In the genomic region with DNA sequence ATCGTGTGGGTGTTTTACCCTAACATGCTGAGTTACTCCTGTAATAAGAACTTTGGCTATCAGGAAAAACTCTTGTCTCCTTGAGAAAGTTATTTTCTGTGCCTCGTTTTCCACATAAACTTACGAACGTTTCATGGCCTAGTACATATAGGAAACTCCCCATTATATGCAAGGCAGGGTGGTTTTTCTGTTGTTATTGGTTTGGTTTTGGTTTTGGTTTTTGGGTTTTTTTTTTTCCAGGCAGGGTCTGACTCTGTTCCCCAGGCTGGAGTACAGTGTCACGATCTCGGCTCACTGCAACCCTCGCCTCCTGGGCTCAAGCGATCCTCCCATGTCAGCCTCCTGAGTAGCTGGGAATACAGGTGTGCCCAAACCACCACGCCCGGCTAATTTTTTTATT, we compare ENCODE assay signal across 38 cellular contexts. TPM values are rescaled to one million over a fixed set of nuclear protein-coding genes. Genes with fewer than 3 reads are reported as not detected.
"Had no signal": no experiment of that assay in that cellular context is flagged by ENCODE, and none has a peak within 500 bp of the region (broad histone marks: within the 10 kb centered on the region; RNA-seq: fewer than 3 reads in every experiment).

No MANE protein-coding gene starts in this region.

- H3K27ac Mint-ChIP-seq: activated B cell treated with CpG ODN at 0.5 μM for 24 hours; activated CD4-positive, alpha-beta memory T cell treated with anti-CD3 and anti-CD28 coated beads for 36 hours; activated CD4-positive, alpha-beta T cell treated with anti-CD3 and anti-CD28 coated beads, Interleukin-2, amount 10 ng/mL, durations not matched to agents 24 days and 14 days; activated CD8-positive, alpha-beta T cell treated with anti-CD3 and anti-CD28 coated beads for 36 hours; activated naive CD4-positive, alpha-beta T cell treated with anti-CD3 and anti-CD28 coated beads for 36 hours; activated naive CD4-positive, alpha-beta T cell treated with anti-CD3 and anti-CD28 coated beads, Interleukin-2, amount 50 U/mL, for 72 hours; activated naive CD8-positive, alpha-beta T cell treated with anti-CD3 and anti-CD28 coated beads for 36 hours; activated T-cell treated with anti-CD3 and anti-CD28 coated beads, Interleukin-2, amount 50 U/mL, for 72 hours; activated T-helper 1 cell treated with anti-CD3 and anti-CD28 coated beads, Interleukin-12 subunit alpha, Interleukin-12 subunit beta, Interleukin-2, Interleukin-4 antibody, amounts not matched to agents 30 ng/mL and 10 ng/mL and 1 ng/mL, durations not matched to agents 14 hours and 24 hours and 36 hours; activated T-helper 17 cell treated with anti-CD3 and anti-CD28 coated beads, Interleukin-2, amount 50 U/mL, for 72 hours; T-helper 1 cell treated with Interleukin-12 subunit alpha and Interleukin-12 subunit beta and Interleukin-4 antibody, amounts not matched to agents 30 μg/mL and 1 μg/mL, for 36 hours; T-helper 2 cell treated with Interferon-gamma antibody and Interleukin-4, amounts not matched to agents 5 μg/mL and 100 μg/mL, for 36 hours had no signal

- H3K27me3 ChIP-seq: adrenal gland, body of pancreas, brain microvascular endothelial cell, breast epithelium had no signal

- ATAC-seq: activated CD8-positive, alpha-beta T cell treated with anti-CD3 and anti-CD28 coated beads for 36 hours; activated naive CD4-positive, alpha-beta T cell treated with anti-CD3 and anti-CD28 coated beads, Interleukin-2, amount 50 U/mL, for 72 hours; activated T-cell treated with anti-CD3 and anti-CD28 coated beads, Interleukin-2, amount 50 U/mL, for 4 hours; activated T-cell treated with anti-CD3 and anti-CD28 coated beads, Interleukin-2, amount 50 U/mL, for 72 hours; activated T-helper 17 cell treated with anti-CD3 and anti-CD28 coated beads, Interleukin-2, amount 50 U/mL, for 72 hours; body of pancreas had no signal

- H3K27me3 Mint-ChIP-seq: activated CD4-positive, alpha-beta T cell treated with anti-CD3 and anti-CD28 coated beads, Interleukin-2, amount 10 ng/mL, durations not matched to agents 24 days and 14 days had no signal

- H3K9me3 ChIP-seq: adrenal gland, body of pancreas, breast epithelium had no signal

- H3K36me3 Mint-ChIP-seq: activated CD4-positive, alpha-beta memory T cell treated with anti-CD3 and anti-CD28 coated beads for 36 hours; activated naive CD4-positive, alpha-beta T cell treated with anti-CD3 and anti-CD28 coated beads, Interleukin-2, amount 50 U/mL, for 72 hours; activated naive CD8-positive, alpha-beta T cell treated with anti-CD3 and anti-CD28 coated beads for 36 hours had no signal

- H3K27ac ChIP-seq: adrenal gland, body of pancreas, brain microvascular endothelial cell, breast epithelium, VCaP had no signal

- DNase-seq: activated B cell treated with CpG ODN at 0.5 μM for 24 hours; activated CD4-positive, alpha-beta memory T cell treated with anti-CD3 and anti-CD28 coated beads for 36 hours; activated CD4-positive, alpha-beta T cell treated with anti-CD3 and anti-CD28 coated beads for 4 hours; activated CD4-positive, alpha-beta T cell treated with anti-CD3 and anti-CD28 coated beads, Interleukin-2, amount 10 ng/mL, durations not matched to agents 24 days and 14 days; activated CD4-positive, alpha-beta T cell treated with anti-CD3 and anti-CD28 coated beads, Interleukin-2, amount 50 U/mL, for 1 hour; activated CD4-positive, alpha-beta T cell treated with anti-CD3 and anti-CD28 coated beads, Interleukin-2, amount 50 U/mL, for 4 hours; activated CD4-positive, CD25-positive, alpha-beta regulatory T cell treated with anti-CD3 and anti-CD28 coated beads, Interleukin-2, amount 50 U/mL, for 72 hours; activated CD8-positive, alpha-beta memory T cell treated with anti-CD3 and anti-CD28 coated beads, Interleukin-2, amount 50 U/mL, for 4 hours; activated CD8-positive, alpha-beta T cell treated with anti-CD3 and anti-CD28 coated beads for 36 hours; activated effector memory CD4-positive, alpha-beta T cell treated with anti-CD3 and anti-CD28 coated beads, Interleukin-2, amount 50 U/mL, for 16 hours; activated gamma-delta T cell treated with Interleukin-2 at 50 U/mL for 16 hours; activated naive CD4-positive, alpha-beta T cell; activated naive CD4-positive, alpha-beta T cell treated with anti-CD3 and anti-CD28 coated beads for 36 hours; activated naive CD4-positive, alpha-beta T cell treated with anti-CD3 and anti-CD28 coated beads, Interleukin-2, amount 50 U/mL, for 16 hours; activated naive CD8-positive, alpha-beta T cell treated with anti-CD3 and anti-CD28 coated beads for 36 hours; activated T-cell treated with anti-CD3 and anti-CD28 coated beads for 4 hours; activated T-cell treated with anti-CD3 and anti-CD28 coated beads, Interleukin-2, amount 50 U/mL, for 1 hour; activated T-cell treated with anti-CD3 and anti-CD28 coated beads, Interleukin-2, amount 50 U/mL, for 4 hours; activated T-cell treated with anti-CD3 and anti-CD28 coated beads, Interleukin-2, amount 50 U/mL, for 72 hours; adrenal gland; amniotic stem cell; aorta; body of pancreas; brain microvascular endothelial cell; central memory CD4-positive, alpha-beta T cell; T-helper 2 cell; T-helper 9 cell had no signal

- H3K9me3 Mint-ChIP-seq: activated B cell treated with CpG ODN at 0.5 μM for 24 hours; activated CD4-positive, alpha-beta memory T cell treated with anti-CD3 and anti-CD28 coated beads for 36 hours; activated CD4-positive, alpha-beta T cell treated with anti-CD3 and anti-CD28 coated beads, Interleukin-2, amount 10 ng/mL, durations not matched to agents 24 days and 14 days; activated CD8-positive, alpha-beta T cell treated with anti-CD3 and anti-CD28 coated beads for 36 hours; activated naive CD4-positive, alpha-beta T cell treated with anti-CD3 and anti-CD28 coated beads for 36 hours; activated naive CD4-positive, alpha-beta T cell treated with anti-CD3 and anti-CD28 coated beads, Interleukin-2, amount 50 U/mL, for 72 hours; activated naive CD8-positive, alpha-beta T cell treated with anti-CD3 and anti-CD28 coated beads for 36 hours; activated T-cell treated with anti-CD3 and anti-CD28 coated beads, Interleukin-2, amount 50 U/mL, for 4 hours; activated T-cell treated with anti-CD3 and anti-CD28 coated beads, Interleukin-2, amount 50 U/mL, for 72 hours; activated T-helper 1 cell treated with anti-CD3 and anti-CD28 coated beads, Interleukin-12 subunit alpha, Interleukin-12 subunit beta, Interleukin-2, Interleukin-4 antibody, amounts not matched to agents 30 ng/mL and 10 ng/mL and 1 ng/mL, durations not matched to agents 14 hours and 24 hours and 36 hours; activated T-helper 17 cell treated with anti-CD3 and anti-CD28 coated beads, Interleukin-2, amount 50 U/mL, for 72 hours; T-helper 1 cell treated with Interleukin-12 subunit alpha and Interleukin-12 subunit beta and Interleukin-4 antibody, amounts not matched to agents 30 μg/mL and 1 μg/mL, for 36 hours; T-helper 2 cell treated with Interferon-gamma antibody and Interleukin-4, amounts not matched to agents 5 μg/mL and 100 μg/mL, for 36 hours had no signal

- H3K4me3 ChIP-seq: adrenal gland, body of pancreas, breast epithelium had no signal

- H3K4me3 Mint-ChIP-seq: activated B cell treated with CpG ODN at 0.5 μM for 24 hours; activated CD4-positive, alpha-beta memory T cell treated with anti-CD3 and anti-CD28 coated beads for 36 hours; activated CD4-positive, alpha-beta T cell treated with anti-CD3 and anti-CD28 coated beads, Interleukin-2, amount 10 ng/mL, durations not matched to agents 24 days and 14 days; activated CD8-positive, alpha-beta T cell treated with anti-CD3 and anti-CD28 coated beads for 36 hours; activated naive CD4-positive, alpha-beta T cell treated with anti-CD3 and anti-CD28 coated beads for 36 hours; activated naive CD8-positive, alpha-beta T cell treated with anti-CD3 and anti-CD28 coated beads for 36 hours; activated T-cell treated with anti-CD3 and anti-CD28 coated beads, Interleukin-2, amount 50 U/mL, for 4 hours; activated T-cell treated with anti-CD3 and anti-CD28 coated beads, Interleukin-2, amount 50 U/mL, for 72 hours; activated T-helper 1 cell treated with anti-CD3 and anti-CD28 coated beads, Interleukin-12 subunit alpha, Interleukin-12 subunit beta, Interleukin-2, Interleukin-4 antibody, amounts not matched to agents 30 ng/mL and 10 ng/mL and 1 ng/mL, durations not matched to agents 14 hours and 24 hours and 36 hours; activated T-helper 17 cell treated with anti-CD3 and anti-CD28 coated beads, Interleukin-2, amount 50 U/mL, for 72 hours; T-helper 1 cell treated with Interleukin-12 subunit alpha and Interleukin-12 subunit beta and Interleukin-4 antibody, amounts not matched to agents 30 μg/mL and 1 μg/mL, for 36 hours; T-helper 2 cell treated with Interferon-gamma antibody and Interleukin-4, amounts not matched to agents 5 μg/mL and 100 μg/mL, for 36 hours had no signal

- H3K4me1 Mint-ChIP-seq: activated B cell treated with CpG ODN at 0.5 μM for 24 hours; activated CD4-positive, alpha-beta T cell treated with anti-CD3 and anti-CD28 coated beads, Interleukin-2, amount 10 ng/mL, durations not matched to agents 24 days and 14 days; activated naive CD8-positive, alpha-beta T cell treated with anti-CD3 and anti-CD28 coated beads for 36 hours; activated T-helper 17 cell treated with anti-CD3 and anti-CD28 coated beads, Interleukin-2, amount 50 U/mL, for 72 hours had no signal

- H3K36me3 ChIP-seq: adrenal gland, brain microvascular endothelial cell, breast epithelium had no signal

- H3K4me1 ChIP-seq: adrenal gland, body of pancreas, breast epithelium had no signal

RNA-seq across cellular contexts. Expression of a gene that starts 5.5 kb away (rescaled TPM):
- total RNA-seq: activated B cell treated with CpG ODN at 0.5 μM for 24 hours; activated CD4-positive, alpha-beta memory T cell treated with anti-CD3 and anti-CD28 coated beads for 36 hours; activated CD4-positive, alpha-beta T cell treated with anti-CD3 and anti-CD28 coated beads, Interleukin-2, amount 10 ng/mL, durations not matched to agents 24 days and 14 days; activated CD8-positive, alpha-beta memory T cell treated with anti-CD3 and anti-CD28 coated beads for 36 hours; activated CD8-positive, alpha-beta T cell treated with anti-CD3 and anti-CD28 coated beads for 36 hours; activated naive CD4-positive, alpha-beta T cell treated with anti-CD3 and anti-CD28 coated beads for 36 hours; activated naive CD4-positive, alpha-beta T cell treated with anti-CD3 and anti-CD28 coated beads, Interleukin-2, amount 50 U/mL, for 72 hours; activated naive CD8-positive, alpha-beta T cell treated with anti-CD3 and anti-CD28 coated beads for 36 hours; activated T-cell treated with anti-CD3 and anti-CD28 coated beads, Interleukin-2, amount 50 U/mL, for 4 hours; activated T-cell treated with anti-CD3 and anti-CD28 coated beads, Interleukin-2, amount 50 U/mL, for 72 hours; activated T-helper 1 cell treated with anti-CD3 and anti-CD28 coated beads, Interleukin-12 subunit alpha, Interleukin-12 subunit beta, Interleukin-2, Interleukin-4 antibody, amounts not matched to agents 30 ng/mL and 10 ng/mL and 1 ng/mL, durations not matched to agents 14 hours and 24 hours and 36 hours; activated T-helper 17 cell treated with anti-CD3 and anti-CD28 coated beads, Interleukin-2, amount 50 U/mL, for 72 hours; adrenal gland; aorta; astrocyte; body of pancreas; breast epithelium; cardiac septum; cerebellum had no signal

RNA-seq across cellular contexts. Expression of a gene that starts 21.9 kb away (rescaled TPM):
- total RNA-seq: activated B cell treated with CpG ODN at 0.5 μM for 24 hours; activated CD4-positive, alpha-beta memory T cell treated with anti-CD3 and anti-CD28 coated beads for 36 hours; activated CD4-positive, alpha-beta T cell treated with anti-CD3 and anti-CD28 coated beads, Interleukin-2, amount 10 ng/mL, durations not matched to agents 24 days and 14 days; activated CD8-positive, alpha-beta memory T cell treated with anti-CD3 and anti-CD28 coated beads for 36 hours; activated CD8-positive, alpha-beta T cell treated with anti-CD3 and anti-CD28 coated beads for 36 hours; activated naive CD4-positive, alpha-beta T cell treated with anti-CD3 and anti-CD28 coated beads for 36 hours; activated naive CD4-positive, alpha-beta T cell treated with anti-CD3 and anti-CD28 coated beads, Interleukin-2, amount 50 U/mL, for 72 hours; activated naive CD8-positive, alpha-beta T cell treated with anti-CD3 and anti-CD28 coated beads for 36 hours; activated T-cell treated with anti-CD3 and anti-CD28 coated beads, Interleukin-2, amount 50 U/mL, for 4 hours; activated T-cell treated with anti-CD3 and anti-CD28 coated beads, Interleukin-2, amount 50 U/mL, for 72 hours; activated T-helper 1 cell treated with anti-CD3 and anti-CD28 coated beads, Interleukin-12 subunit alpha, Interleukin-12 subunit beta, Interleukin-2, Interleukin-4 antibody, amounts not matched to agents 30 ng/mL and 10 ng/mL and 1 ng/mL, durations not matched to agents 14 hours and 24 hours and 36 hours; activated T-helper 17 cell treated with anti-CD3 and anti-CD28 coated beads, Interleukin-2, amount 50 U/mL, for 72 hours; adrenal gland; aorta; astrocyte; body of pancreas; breast epithelium; cardiac septum; cerebellum had no signal

RNA-seq across cellular contexts. Expression of a gene that starts 26.8 kb away (rescaled TPM):
- total RNA-seq: activated B cell treated with CpG ODN at 0.5 μM for 24 hours; activated CD4-positive, alpha-beta memory T cell treated with anti-CD3 and anti-CD28 coated beads for 36 hours; activated CD4-positive, alpha-beta T cell treated with anti-CD3 and anti-CD28 coated beads, Interleukin-2, amount 10 ng/mL, durations not matched to agents 24 days and 14 days; activated CD8-positive, alpha-beta memory T cell treated with anti-CD3 and anti-CD28 coated beads for 36 hours; activated CD8-positive, alpha-beta T cell treated with anti-CD3 and anti-CD28 coated beads for 36 hours; activated naive CD4-positive, alpha-beta T cell treated with anti-CD3 and anti-CD28 coated beads for 36 hours; activated naive CD4-positive, alpha-beta T cell treated with anti-CD3 and anti-CD28 coated beads, Interleukin-2, amount 50 U/mL, for 72 hours; activated naive CD8-positive, alpha-beta T cell treated with anti-CD3 and anti-CD28 coated beads for 36 hours; activated T-cell treated with anti-CD3 and anti-CD28 coated beads, Interleukin-2, amount 50 U/mL, for 4 hours; activated T-cell treated with anti-CD3 and anti-CD28 coated beads, Interleukin-2, amount 50 U/mL, for 72 hours; activated T-helper 1 cell treated with anti-CD3 and anti-CD28 coated beads, Interleukin-12 subunit alpha, Interleukin-12 subunit beta, Interleukin-2, Interleukin-4 antibody, amounts not matched to agents 30 ng/mL and 10 ng/mL and 1 ng/mL, durations not matched to agents 14 hours and 24 hours and 36 hours; activated T-helper 17 cell treated with anti-CD3 and anti-CD28 coated beads, Interleukin-2, amount 50 U/mL, for 72 hours; adrenal gland; aorta; astrocyte; body of pancreas; breast epithelium; cardiac septum; cerebellum had no signal

RNA-seq across cellular contexts. Expression of a gene that starts 39.6 kb away (rescaled TPM):
- total RNA-seq: activated B cell treated with CpG ODN at 0.5 μM for 24 hours; activated CD4-positive, alpha-beta memory T cell treated with anti-CD3 and anti-CD28 coated beads for 36 hours; activated CD4-positive, alpha-beta T cell treated with anti-CD3 and anti-CD28 coated beads, Interleukin-2, amount 10 ng/mL, durations not matched to agents 24 days and 14 days; activated CD8-positive, alpha-beta memory T cell treated with anti-CD3 and anti-CD28 coated beads for 36 hours; activated CD8-positive, alpha-beta T cell treated with anti-CD3 and anti-CD28 coated beads for 36 hours; activated naive CD4-positive, alpha-beta T cell treated with anti-CD3 and anti-CD28 coated beads for 36 hours; activated naive CD4-positive, alpha-beta T cell treated with anti-CD3 and anti-CD28 coated beads, Interleukin-2, amount 50 U/mL, for 72 hours; activated naive CD8-positive, alpha-beta T cell treated with anti-CD3 and anti-CD28 coated beads for 36 hours; activated T-cell treated with anti-CD3 and anti-CD28 coated beads, Interleukin-2, amount 50 U/mL, for 4 hours; activated T-cell treated with anti-CD3 and anti-CD28 coated beads, Interleukin-2, amount 50 U/mL, for 72 hours; activated T-helper 1 cell treated with anti-CD3 and anti-CD28 coated beads, Interleukin-12 subunit alpha, Interleukin-12 subunit beta, Interleukin-2, Interleukin-4 antibody, amounts not matched to agents 30 ng/mL and 10 ng/mL and 1 ng/mL, durations not matched to agents 14 hours and 24 hours and 36 hours; activated T-helper 17 cell treated with anti-CD3 and anti-CD28 coated beads, Interleukin-2, amount 50 U/mL, for 72 hours; adrenal gland; aorta; astrocyte; body of pancreas; breast epithelium; cardiac septum; cerebellum had no signal
